ENCODE assay signal across 1 cellular context in genomic region chr17:45247429-45248131, GRCh38.
TF ChIP-seq lines count a peak whose summit lies in the region.

No MANE protein-coding gene starts in this region.

TF ChIP-seq in HepG2, 621 proteins besides CTCF, POLR2A, EP300 and RAD21 (continued from another document):
- TF ChIP-seq DMTF1 (CRISPR knock-in tag; IDR thresholded peaks at IDR 0.05) (no peak), ZNF773 (CRISPR knock-in tag; IDR thresholded peaks at IDR 0.05; ENCODE audit: borderline replicate concordance) (no peak), REXO4 (CRISPR knock-in tag; IDR thresholded peaks at IDR 0.05; ENCODE audit: borderline replicate concordance) (0 out of 2 replicates have a peak, but pooled peaks have one; percentile 27), ZNF549 (CRISPR knock-in tag; IDR thresholded peaks at IDR 0.05) (no peak), ZNF777 (CRISPR knock-in tag; IDR thresholded peaks at IDR 0.05) (no peak), ZBTB8A (CRISPR knock-in tag; IDR thresholded peaks at IDR 0.05; ENCODE audit: borderline replicate concordance, low read depth) (no peak), GMEB2 (CRISPR knock-in tag; IDR thresholded peaks at IDR 0.05; ENCODE audit: low read depth) (no peak), MLX (CRISPR knock-in tag; IDR thresholded peaks at IDR 0.05) (no peak), ATF5 (CRISPR knock-in tag; IDR thresholded peaks at IDR 0.05; ENCODE audit: low read depth) (no peak), RFX1 (IDR thresholded peaks at IDR 0.05) (no peak), POLR2AphosphoS5 (IDR thresholded peaks at IDR 0.05; ENCODE audit: low read depth, low read length) (peak; percentile 55; the same call in 1 of the 2 replicates), MED1 (CRISPR knock-in tag; IDR thresholded peaks at IDR 0.05) (0 out of 2 replicates have a peak, but pooled peaks have one; percentile 40), PATZ1 (CRISPR knock-in tag; IDR thresholded peaks at IDR 0.05) (peak; percentile 81), ZNF235 (CRISPR knock-in tag; IDR thresholded peaks at IDR 0.05; ENCODE audit: borderline replicate concordance) (peak; percentile 31; the same call in 1 of the 2 replicates), ZNF512 (CRISPR knock-in tag; IDR thresholded peaks at IDR 0.05) (no peak), NR2F6 (IDR thresholded peaks at IDR 0.05) (no peak), NR2F6 (CRISPR knock-in tag; IDR thresholded peaks at IDR 0.05) (peak; percentile 35; the same call in 1 of the 2 replicates), MEIS1 (CRISPR knock-in tag; IDR thresholded peaks at IDR 0.05; ENCODE audit: borderline replicate concordance) (no peak), SNAPC5 (CRISPR knock-in tag; IDR thresholded peaks at IDR 0.05; ENCODE audit: borderline replicate concordance) (no peak), CERS6 (CRISPR knock-in tag; IDR thresholded peaks at IDR 0.05) (no peak), ZFYVE20 (CRISPR knock-in tag; IDR thresholded peaks at IDR 0.05; ENCODE audit: borderline replicate concordance, low read depth) (no peak), ATAD3A (CRISPR knock-in tag; IDR thresholded peaks at IDR 0.05) (no peak), ZBTB2 (CRISPR knock-in tag; IDR thresholded peaks at IDR 0.05; ENCODE audit: low read depth) (no peak), NR2F1 (CRISPR knock-in tag; IDR thresholded peaks at IDR 0.05) (no peak), KDM6A (CRISPR knock-in tag; IDR thresholded peaks at IDR 0.05; ENCODE audit: low read depth) (no peak), ZNF720 (CRISPR knock-in tag; IDR thresholded peaks at IDR 0.05) (no peak), ARID3A (IDR thresholded peaks at IDR 0.05; ENCODE audit: low read depth, low read length) (no peak)
